In genomic region chr6:21885101-21885500, GRCh38 we compare ENCODE assay signal across 13 cellular contexts.
DNase-seq lines count a peak whose midpoint lies in the region; ATAC-seq and TF ChIP-seq lines count a peak whose summit lies in the region.
"Had no signal": no experiment of that assay in that cellular context is flagged by ENCODE, and none has a peak within 500 bp of the region (broad histone marks: within the 10 kb centered on the region; RNA-seq: fewer than 3 reads in every experiment).

No MANE protein-coding gene starts in this region.

- no peaks in the 10 kb centered on the region for H4K20me1 ChIP-seq in OCI-LY7 (ENCODE audit: insufficient read depth, low read length)

- no peak overlapping the region for H3K4me2 ChIP-seq in OCI-LY7 (ENCODE audit: low read length)

- H3K4me3 ChIP-seq in muscle layer of colon (ENCODE audit: low read depth in 1 of 2, low read length in 2 of 2) (no peak overlapping the region), transverse colon (no peak overlapping the region), upper lobe of right lung (no peak overlapping the region), OCI-LY7 (ENCODE audit: low read depth, low read length, poor library complexity, severe bottlenecking) (no peak overlapping the region)
- H3K4me3 ChIP-seq: MG63, prostate gland, SK-N-MC had no signal

- H3K4me1 ChIP-seq in muscle layer of colon (ENCODE audit: insufficient read depth, low read length) (peaks cover 38% of the 10 kb centered on the region), transverse colon (peaks cover 5 to 20% (median 6%) of the 10 kb centered on the region in 4 donors), upper lobe of right lung (peaks cover 10% of the 10 kb centered on the region), OCI-LY7 (ENCODE audit: insufficient read depth, low read length, poor library complexity, severe bottlenecking) (no peaks in the 10 kb centered on the region)

- no peaks in the 10 kb centered on the region for H3K9me3 ChIP-seq in muscle layer of colon (ENCODE audit: low read length)
- no peaks in the 10 kb centered on the region for H3K9me3 ChIP-seq in transverse colon
- no peaks in the 10 kb centered on the region for H3K9me3 ChIP-seq in upper lobe of right lung
- H3K9me3 ChIP-seq in OCI-LY7 (ENCODE audit: low read length), result no peaks in the 10 kb centered on the region
- H3K9me3 ChIP-seq: Caco-2, MG63, prostate gland had no signal

- H3K36me3 ChIP-seq in muscle layer of colon (ENCODE audit: insufficient read depth, low read length) (no peaks in the 10 kb centered on the region), transverse colon (no peaks in the 10 kb centered on the region), upper lobe of right lung (no peaks in the 10 kb centered on the region), OCI-LY7 (ENCODE audit: insufficient read depth, low read length) (no peaks in the 10 kb centered on the region)
- H3K36me3 ChIP-seq: MG63, prostate gland had no signal

- H3K27ac ChIP-seq in caudate nucleus (ENCODE audit: low read depth, low read length), result peak overlapping the region; percentile 76
- H3K27ac ChIP-seq in muscle layer of colon (ENCODE audit: low read depth, low read length), result peak overlapping the region; percentile 39
- H3K27ac ChIP-seq in transverse colon, result peak overlapping the region; percentile 37 to 67 (median 49)
- H3K27ac ChIP-seq in upper lobe of right lung, result no peak overlapping the region
- no peak overlapping the region for H3K27ac ChIP-seq in OCI-LY7 (ENCODE audit: low read depth, low read length, poor library complexity, severe bottlenecking)
- H3K27ac ChIP-seq: prostate gland, SK-N-MC had no signal

- WGBS in transverse colon (ENCODE audit: low coverage in 1 of 2), 2 donors, result 80 to 90% methylated on average over 1 of the region's 1 CpG

- no peak for TF ChIP-seq POLR2A in transverse colon (IDR thresholded peaks at IDR 0.05)

- BruUV-seq in OCI-LY7 (replicated peaks; lab: Mats Ljungman, UMichigan), result no TSS peak

- in situ Hi-C loops in transverse colon (cut with MboI; ENCODE audit: low pct_ligation_motif_present in 1 of 4, low pct_unique_long_range_greater_than_20kb in 1 of 4, low sequenced_read_pairs in 3 of 4), result no loop called here

- H3K9me2 ChIP-seq in OCI-LY7 (ENCODE audit: insufficient read depth, low read length), result no peaks in the 10 kb centered on the region

- ATAC-seq in upper lobe of right lung, result no peak
- ATAC-seq: HCT116 had no signal

- H3K27me3 ChIP-seq in muscle layer of colon (ENCODE audit: control insufficient read depth in 1 of 2, insufficient read depth in 2 of 2, low read length in 2 of 2), result no peaks in the 10 kb centered on the region
- H3K27me3 ChIP-seq in transverse colon, result no peaks in the 10 kb centered on the region
- no peaks in the 10 kb centered on the region for H3K27me3 ChIP-seq in upper lobe of right lung
- H3K27me3 ChIP-seq: MG63 had no signal

- no peak for TF ChIP-seq CTCF in transverse colon (IDR thresholded peaks at IDR 0.05)
- no peak for TF ChIP-seq CTCF in upper lobe of right lung (IDR thresholded peaks at IDR 0.05)
- no peak for TF ChIP-seq CTCF in OCI-LY7 (conservative IDR thresholded peaks at IDR 0.05; ENCODE audit: low read length)

- POLR2A ChIA-PET in OCI-LY7 (lab: Charles Lee), result no interaction called here

- TF ChIP-seq EP300 in transverse colon (IDR thresholded peaks at IDR 0.05; ENCODE audit: low read depth), result no peak

- no peak overlapping the region for H2AFZ ChIP-seq in OCI-LY7 (ENCODE audit: low read length)

- DNase-seq in NCI-H2171 treated with DMSO at 0.1 percent for 48 hours (lab: John Stamatoyannopoulos, UW) (peak; percentile 65), NCI-H2171 (lab: John Stamatoyannopoulos, UW) (no peak), caudate nucleus (lab: John Stamatoyannopoulos, UW) (no peak), transverse colon (no peak), upper lobe of right lung (no peak), NCI-H82 (lab: John Stamatoyannopoulos, UW) (no peak), OCI-LY7 (ENCODE audit: low spot score) (no peak)
- DNase-seq: Caco-2 had no signal

- no peaks in the 10 kb centered on the region for H3K79me2 ChIP-seq in OCI-LY7 (ENCODE audit: insufficient read depth, low read depth, low read length)

- CTCF ChIA-PET in OCI-LY7 (lab: Charles Lee; ENCODE audit: unreplicated experiment), result no interaction called here

- no peak overlapping the region for H3K9ac ChIP-seq in muscle layer of colon (ENCODE audit: low read length)

- intact Hi-C loops in transverse colon (cut with DNase I; ENCODE audit: low total_unique reads) (no loop called here), upper lobe of right lung (cut with DNase I) (no loop called here), OCI-LY7 (cut with micrococcal nuclease; ENCODE audit: unreplicated experiment) (no loop called here)

Comparison
In these comparisons a context has a peak if more than half of its experiments do, and no peak if none do; other contexts are left out.
1. H3K27ac ChIP-seq: peak in caudate nucleus (single experiment), muscle layer of colon (single experiment) and transverse colon (4 of 4); none in upper lobe of right lung (single experiment) and OCI-LY7 (single experiment).